ENCODE assay signal across 35 cellular contexts in the genomic region with DNA sequence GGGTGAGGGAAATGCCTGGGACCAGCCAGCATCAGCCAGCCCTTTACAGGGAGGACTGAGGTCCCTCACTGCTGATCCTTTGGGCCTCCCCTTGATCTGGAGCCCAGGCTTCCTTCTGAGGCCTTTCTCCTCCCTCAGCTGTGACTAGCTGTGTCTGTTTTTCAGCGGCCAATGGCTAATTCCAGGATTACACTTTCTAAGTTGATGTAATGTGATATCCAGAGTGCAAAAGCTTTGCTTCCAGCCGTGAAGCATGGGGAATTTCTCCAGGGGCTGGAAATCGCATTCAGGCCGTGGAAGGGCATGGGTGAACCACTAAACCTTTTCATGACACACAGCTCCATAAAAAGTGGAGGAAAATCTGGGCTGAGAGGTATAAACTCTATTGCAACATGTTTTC.
DNase-seq lines count a peak whose midpoint lies in the region; ATAC-seq, FAIRE-seq and TF ChIP-seq lines count a peak whose summit lies in the region.
"Had no signal": no experiment of that assay in that cellular context is flagged by ENCODE, and none has a peak within 500 bp of the region (broad histone marks: within the 10 kb centered on the region; RNA-seq: fewer than 3 reads in every experiment).

No MANE protein-coding gene starts in this region.

- FAIRE-seq in D721Med (lab: Jason Lieb, UNC) (no peak), H1 (lab: Jason Lieb, UNC) (no peak)
- FAIRE-seq: A549, G401.6, GM19239, RCC 7860 had no signal

- H3K4me2 ChIP-seq in H1 (ENCODE audit: insufficient read depth in 1 of 2, low read depth in 2 of 2, low read length in 2 of 2) (no peak overlapping the region), neural progenitor cell (no peak overlapping the region), mammary epithelial cell (ENCODE audit: insufficient read depth, low read depth, low read length) (no peak overlapping the region), SK-N-SH (no peak overlapping the region)
- H3K4me2 ChIP-seq: A549 had no signal

- H3K56ac ChIP-seq in H1 (replicated peaks; ENCODE audit: insufficient read length, low read depth, low read length), result no peak overlapping the region

- H3K23me2 ChIP-seq in H1 (ENCODE audit: low read depth, low read length), result no peaks in the 10 kb centered on the region

- H2BK15ac ChIP-seq in H1 (ENCODE audit: low read length), result no peak overlapping the region

- TF ChIP-seq EP300 in H1 (IDR thresholded peaks at IDR 0.05; ENCODE audit: borderline replicate concordance in 1 of 2, low read depth in 2 of 2, low read length in 2 of 2) (no peak), SK-N-SH (IDR thresholded peaks at IDR 0.05; ENCODE audit: borderline replicate concordance in 1 of 2, low read depth in 1 of 2, low read length in 1 of 2) (no peak)

- H2BK12ac ChIP-seq in H1 (ENCODE audit: low read depth, low read length), result 0 out of 2 replicates have a peak overlapping the region, but pooled peaks have one; percentile 17

- BruUV-seq in mammary epithelial cell (replicated peaks; lab: Mats Ljungman, UMichigan), result no TSS peak

- no peak for ATAC-seq in stimulated activated memory B cell treated with anti-CD40 and anti-IgM and Interleukin-4, amounts not matched to agents 10 μg/mL and 1 μg/mL and 100 μg/mL, for 72 hours
- no peak for ATAC-seq in foreskin keratinocyte
- ATAC-seq: A549; activated CD4-positive, CD25-positive, alpha-beta regulatory T cell treated with anti-CD3 and anti-CD28 coated beads, Interleukin-2, amount 50 U/mL, for 24 hours; CD8-positive, alpha-beta T cell; effector memory CD8-positive, alpha-beta T cell; stimulated activated naive CD8-positive, alpha-beta T cell treated with anti-CD3 and anti-CD28 coated beads, Interleukin-15, amount 100 ng/mL, for 72 hours; T-cell had no signal

- no peaks in the 10 kb centered on the region for H3K9me3 Mint-ChIP-seq in neural progenitor cell
- H3K9me3 Mint-ChIP-seq in stimulated activated memory B cell treated with anti-CD40 and anti-IgM and Interleukin-4, amounts not matched to agents 10 μg/mL and 1 μg/mL and 100 μg/mL, for 72 hours, result no peaks in the 10 kb centered on the region
- H3K9me3 Mint-ChIP-seq: activated naive CD4-positive, alpha-beta T cell treated with anti-CD3 and anti-CD28 coated beads, Interleukin-2, amount 10 ng/mL, durations not matched to agents 7 days and 5 days; CD8-positive, alpha-beta T cell; effector memory CD8-positive, alpha-beta T cell; HFFc6; stimulated activated naive CD8-positive, alpha-beta T cell treated with anti-CD3 and anti-CD28 coated beads, Interleukin-15, amount 100 ng/mL, for 72 hours; T-cell had no signal

- H3K4me3 Mint-ChIP-seq in neural progenitor cell, result no peak overlapping the region
- no peak overlapping the region for H3K4me3 Mint-ChIP-seq in stimulated activated memory B cell treated with anti-CD40 and anti-IgM and Interleukin-4, amounts not matched to agents 10 μg/mL and 1 μg/mL and 100 μg/mL, for 72 hours
- H3K4me3 Mint-ChIP-seq: activated naive CD4-positive, alpha-beta T cell treated with anti-CD3 and anti-CD28 coated beads, Interleukin-2, amount 10 ng/mL, durations not matched to agents 7 days and 5 days; B cell; CD8-positive, alpha-beta T cell; effector memory CD8-positive, alpha-beta T cell; HFFc6; stimulated activated naive CD8-positive, alpha-beta T cell treated with anti-CD3 and anti-CD28 coated beads, Interleukin-15, amount 100 ng/mL, for 72 hours; T-cell had no signal

- no peaks in the 10 kb centered on the region for H3K9me2 ChIP-seq in SK-N-SH

- H3K18ac ChIP-seq in H1 (ENCODE audit: extremely low read depth, low read length), result no peak overlapping the region; the same call in 1 of the 2 replicates

- H3K79me1 ChIP-seq in H1 (ENCODE audit: low read depth, low read length), result no peaks in the 10 kb centered on the region

- peaks cover 3% of the 10 kb centered on the region for H3K27me3 Mint-ChIP-seq in neural progenitor cell (ENCODE audit: insufficient read depth, low read depth)
- peaks cover 9% of the 10 kb centered on the region for H3K27me3 Mint-ChIP-seq in stimulated activated memory B cell treated with anti-CD40 and anti-IgM and Interleukin-4, amounts not matched to agents 10 μg/mL and 1 μg/mL and 100 μg/mL, for 72 hours
- H3K27me3 Mint-ChIP-seq: B cell; effector memory CD8-positive, alpha-beta T cell; progenitor cell of endocrine pancreas; stimulated activated naive CD8-positive, alpha-beta T cell treated with anti-CD3 and anti-CD28 coated beads, Interleukin-15, amount 100 ng/mL, for 72 hours; T-cell had no signal

- H3K36me3 ChIP-seq in H1 (ENCODE audit: control insufficient read depth in 2 of 4, insufficient read depth in 4 of 4, low read length in 3 of 4) (no peaks in the 10 kb centered on the region), neural progenitor cell (no peaks in the 10 kb centered on the region), mammary epithelial cell (ENCODE audit: insufficient read depth, low read length) (no peaks in the 10 kb centered on the region), SK-N-SH (replicated peaks in 1 of 2; ENCODE audit: control insufficient read depth in 1 of 2, insufficient read depth in 2 of 2, low read length in 1 of 2) (no peaks in the 10 kb centered on the region)
- H3K36me3 ChIP-seq: colonic mucosa, neutrophil, thyroid gland, vagina had no signal

- H4K8ac ChIP-seq in H1 (ENCODE audit: extremely low read depth, insufficient read depth, low read length), result no peak overlapping the region

- dilution Hi-C loops in mammary epithelial cell (cut with HindIII; ENCODE audit: low sequenced_read_pairs), result no loop called here

- H3K4me3 ChIP-seq in H1 (ENCODE audit: extremely low read depth in 1 of 4, insufficient read depth in 2 of 4, low read depth in 3 of 4, low read length in 4 of 4) (no peak overlapping the region), neural progenitor cell (no peak overlapping the region), mammary epithelial cell (replicated peaks in 1 of 3; ENCODE audit: insufficient read depth in 1 of 3, low read depth in 2 of 3, low read length in 3 of 3) (no peak overlapping the region), SK-N-SH (ENCODE audit: low read depth in 2 of 2, low read length in 1 of 2) (no peak overlapping the region)
- H3K4me3 ChIP-seq: A549, colonic mucosa, thyroid gland, vagina had no signal

- no peaks in the 10 kb centered on the region for H3K27me3 ChIP-seq in H1 (replicated peaks in 1 of 4; ENCODE audit: control insufficient read depth in 3 of 4, extremely low read depth in 1 of 4, insufficient read depth in 3 of 4, low read length in 3 of 4)
- H3K27me3 ChIP-seq in neural progenitor cell, result no peaks in the 10 kb centered on the region
- H3K27me3 ChIP-seq in mammary epithelial cell (ENCODE audit: insufficient read depth, low read length), result no peaks in the 10 kb centered on the region
- H3K27me3 ChIP-seq in foreskin keratinocyte, result no peaks in the 10 kb centered on the region
- no peaks in the 10 kb centered on the region for H3K27me3 ChIP-seq in SK-N-SH (ENCODE audit: insufficient read depth)
- H3K27me3 ChIP-seq: colonic mucosa, neutrophil, thyroid gland, vagina had no signal

- no peak for TF ChIP-seq POLR2A in H1 (IDR thresholded peaks at IDR 0.05; ENCODE audit: control extremely low read depth in 1 of 2, low read depth in 2 of 2, low read length in 2 of 2)

- H3K4ac ChIP-seq in H1 (replicated peaks; ENCODE audit: insufficient read length, low read depth, low read length), result no peak overlapping the region

- peak overlapping the region; percentile 83 for H3K27ac Mint-ChIP-seq in neural progenitor cell
- H3K27ac Mint-ChIP-seq in stimulated activated memory B cell treated with anti-CD40 and anti-IgM and Interleukin-4, amounts not matched to agents 10 μg/mL and 1 μg/mL and 100 μg/mL, for 72 hours, result no peak overlapping the region
- H3K27ac Mint-ChIP-seq: activated naive CD4-positive, alpha-beta T cell treated with anti-CD3 and anti-CD28 coated beads, Interleukin-2, amount 10 ng/mL, durations not matched to agents 7 days and 5 days; B cell; CD8-positive, alpha-beta T cell; effector memory CD8-positive, alpha-beta T cell; HFFc6; progenitor cell of endocrine pancreas; stimulated activated naive CD8-positive, alpha-beta T cell treated with anti-CD3 and anti-CD28 coated beads, Interleukin-15, amount 100 ng/mL, for 72 hours; T-cell had no signal

- DNase-seq in D721Med (ENCODE audit: insufficient read length, low spot score), result peak; percentile 42
- DNase-seq in NCI-H82 treated with DMSO at 0.1 percent for 48 hours (lab: John Stamatoyannopoulos, UW; ENCODE audit: unreplicated experiment), result peak; percentile 38
- DNase-seq in H1 (ENCODE audit: low read depth in 1 of 2, low spot score in 2 of 2), result no peak
- peak; percentile 44 for DNase-seq in neural progenitor cell (ENCODE audit: low spot score)
- no peak for DNase-seq in mammary epithelial cell
- no peak for DNase-seq in foreskin keratinocyte
- DNase-seq in SK-N-SH, result no peak
- DNase-seq: activated CD4-positive, alpha-beta T cell treated with anti-CD3 and anti-CD28 coated beads, Interleukin-2, amount 50 U/mL, for 48 hours; activated CD8-positive, alpha-beta memory T cell treated with anti-CD3 and anti-CD28 coated beads, Interleukin-2, amount 50 U/mL, for 48 hours; activated naive CD4-positive, alpha-beta T cell treated with anti-CD3 and anti-CD28 coated beads, Interleukin-2, amount 10 ng/mL, durations not matched to agents 7 days and 5 days; amygdala; CD8-positive, alpha-beta T cell; colonic mucosa; DMS53; effector memory CD8-positive, alpha-beta T cell; erythroblast; foreskin melanocyte; HFFc6; NCI-H146; NCI-H2171; NCI-H510A; SIG-M5; stimulated activated naive CD8-positive, alpha-beta T cell treated with anti-CD3 and anti-CD28 coated beads, Interleukin-15, amount 100 ng/mL, for 72 hours; T-cell; thyroid gland had no signal

- H2BK120ac ChIP-seq in H1 (replicated peaks; ENCODE audit: low read depth, low read length), result no peak overlapping the region

- peaks cover 0 to 5% (median 2%) of the 10 kb centered on the region in 4 experiments; a peak in 1 of 7 replicates for H3K4me1 ChIP-seq in H1 (replicated peaks in 1 of 4; ENCODE audit: control insufficient read depth in 3 of 4, insufficient read depth in 4 of 4, low read length in 3 of 4)
- peaks cover 20% of the 10 kb centered on the region for H3K4me1 ChIP-seq in neural progenitor cell
- H3K4me1 ChIP-seq in mammary epithelial cell (ENCODE audit: insufficient read depth, low read length), result no peaks in the 10 kb centered on the region
- H3K4me1 ChIP-seq in foreskin keratinocyte, result no peaks in the 10 kb centered on the region
- no peaks in the 10 kb centered on the region; a peak in 1 of 4 replicates for H3K4me1 ChIP-seq in SK-N-SH (ENCODE audit: control insufficient read depth in 1 of 2, insufficient read depth in 2 of 2, low read depth in 1 of 2, low read length in 1 of 2)
- H3K4me1 ChIP-seq: A549, colonic mucosa, thyroid gland had no signal

- POLR2A ChIA-PET in H1 (lab: Charles Lee; ENCODE audit: partially characterized antibody) (no interaction called here), SK-N-SH (lab: Yijun Ruan, JAX) (no interaction called here)

- H4K20me1 ChIP-seq in H1 (replicated peaks in 1 of 2; ENCODE audit: control insufficient read depth in 1 of 2, insufficient read depth in 2 of 2, low read length in 2 of 2) (no peaks in the 10 kb centered on the region), neural progenitor cell (ENCODE audit: low read depth) (no peaks in the 10 kb centered on the region), mammary epithelial cell (ENCODE audit: insufficient read depth, low read length) (no peaks in the 10 kb centered on the region), SK-N-SH (ENCODE audit: insufficient read depth) (no peaks in the 10 kb centered on the region)

- TF ChIP-seq RAD21 in H1 (IDR thresholded peaks at IDR 0.05 in 1 of 2, conservative IDR thresholded peaks at IDR 0.05 in 1 of 2; ENCODE audit: low read depth in 2 of 2, low read length in 2 of 2), result no peak
- TF ChIP-seq RAD21 in SK-N-SH (IDR thresholded peaks at IDR 0.05; ENCODE audit: low read length), result no peak

- H2BK20ac ChIP-seq in H1 (ENCODE audit: low read length), result no peak overlapping the region

- CTCF ChIA-PET in H1 (lab: Charles Lee; ENCODE audit: partially characterized antibody), result interaction anchor here (2.6 to 2.9 kb wide), 2 partner anchors 24 to 132 kb away, joined by 11 read pairs; no protein-coding TSS in a partner anchor
- CTCF ChIA-PET in mammary epithelial cell (lab: Charles Lee; ENCODE audit: low non-redundant PET), result no interaction called here
- CTCF ChIA-PET in SK-N-SH (lab: Yijun Ruan, JAX), result no interaction called here

- in situ Hi-C loops in mammary epithelial cell (cut with MboI; ENCODE audit: low sequenced_read_pairs in 2 of 2), result no loop called here

- H2BK5ac ChIP-seq in H1 (ENCODE audit: low read depth, low read length), result no peak overlapping the region; the same call in 1 of the 2 replicates

- intact Hi-C loops in mammary epithelial cell (cut with micrococcal nuclease), result no loop called here

- TF ChIP-seq CTCF in D721Med (IDR thresholded peaks at IDR 0.05; ENCODE audit: insufficient read depth, missing control alignments), result no peak
- TF ChIP-seq CTCF in H1 (IDR thresholded peaks at IDR 0.05; ENCODE audit: control extremely low read depth in 1 of 3, insufficient read depth in 1 of 3, low read depth in 1 of 3, low read length in 3 of 3), result no peak
- TF ChIP-seq CTCF in neural progenitor cell (IDR thresholded peaks at IDR 0.05), result no peak
- no peak for TF ChIP-seq CTCF in mammary epithelial cell (conservative IDR thresholded peaks at IDR 0.05 in 1 of 2, IDR thresholded peaks at IDR 0.05 in 1 of 2; ENCODE audit: extremely low read depth in 1 of 2, insufficient read depth in 1 of 2, low read depth in 1 of 2, low read length in 2 of 2)
- no peak for TF ChIP-seq CTCF in foreskin keratinocyte (conservative IDR thresholded peaks at IDR 0.05)
- no peak for TF ChIP-seq CTCF in SK-N-SH (IDR thresholded peaks at IDR 0.05)

- peak overlapping the region; percentile 17 for H4K91ac ChIP-seq in H1 (replicated peaks; ENCODE audit: insufficient read length, low read length)

- H3K79me2 ChIP-seq in H1 (ENCODE audit: control insufficient read depth in 1 of 2, insufficient read depth in 2 of 2, low read length in 2 of 2), result no peaks in the 10 kb centered on the region
- no peaks in the 10 kb centered on the region for H3K79me2 ChIP-seq in neural progenitor cell (ENCODE audit: low read depth)
- H3K79me2 ChIP-seq in mammary epithelial cell (ENCODE audit: insufficient read depth, low read length), result no peaks in the 10 kb centered on the region
- no peaks in the 10 kb centered on the region for H3K79me2 ChIP-seq in SK-N-SH (ENCODE audit: insufficient read depth)

- H3K14ac ChIP-seq in H1 (ENCODE audit: insufficient read length), result no peak overlapping the region

- H3F3A ChIP-seq in neural progenitor cell (ENCODE audit: low read depth), result peaks cover 18% of the 10 kb centered on the region
- H3F3A ChIP-seq in SK-N-SH (replicated peaks; ENCODE audit: insufficient read depth), result no peaks in the 10 kb centered on the region

- 88% methylated on average over 4 of the region's 4 CpGs; no CpG with 5 or more reads in 1 of the 2 experiments for WGBS in H1 (ENCODE audit: extremely low coverage in 1 of 2, insufficient coverage in 1 of 2, insufficient read length in 1 of 2, insufficient replicate concordance in 2 of 2, low coverage in 1 of 2, low lambda C conversion rate in 2 of 2, missing lambda C conversion rate in 1 of 2), 2 experiments
- WGBS in mammary epithelial cell (ENCODE audit: low coverage, missing lambda C conversion rate), result 83% methylated on average over 4 of the region's 4 CpGs
- 50% methylated on average over 1 of the region's 4 CpGs for WGBS in SK-N-SH (ENCODE audit: low lambda C conversion rate)

- peaks cover 17% of the 10 kb centered on the region for H3K4me1 Mint-ChIP-seq in neural progenitor cell
- peaks cover 16% of the 10 kb centered on the region for H3K4me1 Mint-ChIP-seq in stimulated activated memory B cell treated with anti-CD40 and anti-IgM and Interleukin-4, amounts not matched to agents 10 μg/mL and 1 μg/mL and 100 μg/mL, for 72 hours
- H3K4me1 Mint-ChIP-seq: activated naive CD4-positive, alpha-beta T cell treated with anti-CD3 and anti-CD28 coated beads, Interleukin-2, amount 10 ng/mL, durations not matched to agents 7 days and 5 days; stimulated activated naive CD8-positive, alpha-beta T cell treated with anti-CD3 and anti-CD28 coated beads, Interleukin-15, amount 100 ng/mL, for 72 hours; T-cell had no signal

- no peaks in the 10 kb centered on the region for H3K36me3 Mint-ChIP-seq in neural progenitor cell
- H3K36me3 Mint-ChIP-seq in stimulated activated memory B cell treated with anti-CD40 and anti-IgM and Interleukin-4, amounts not matched to agents 10 μg/mL and 1 μg/mL and 100 μg/mL, for 72 hours, result no peaks in the 10 kb centered on the region
- H3K36me3 Mint-ChIP-seq: activated naive CD4-positive, alpha-beta T cell treated with anti-CD3 and anti-CD28 coated beads, Interleukin-2, amount 10 ng/mL, durations not matched to agents 7 days and 5 days; CD8-positive, alpha-beta T cell; T-cell had no signal

- no peak overlapping the region for H3K9ac ChIP-seq in H1 (replicated peaks in 1 of 4; ENCODE audit: extremely low read depth in 1 of 4, low read depth in 3 of 4, low read length in 3 of 4)
- no peak overlapping the region for H3K9ac ChIP-seq in neural progenitor cell
- no peak overlapping the region for H3K9ac ChIP-seq in mammary epithelial cell (ENCODE audit: insufficient read depth, low read length)
- no peak overlapping the region for H3K9ac ChIP-seq in SK-N-SH

- no peak overlapping the region for H4K5ac ChIP-seq in H1 (ENCODE audit: insufficient read length, low read depth, low read length)

- no peaks in the 10 kb centered on the region for H3K9me3 ChIP-seq in H1 (ENCODE audit: insufficient read depth in 2 of 2, low read depth in 1 of 2, low read length in 1 of 2)
- no peaks in the 10 kb centered on the region for H3K9me3 ChIP-seq in neural progenitor cell (ENCODE audit: low read depth)
- H3K9me3 ChIP-seq in mammary epithelial cell (replicated peaks; ENCODE audit: insufficient read depth, low read length), result no peaks in the 10 kb centered on the region
- no peaks in the 10 kb centered on the region for H3K9me3 ChIP-seq in SK-N-SH
- H3K9me3 ChIP-seq: A549, colonic mucosa, neutrophil, thyroid gland, vagina had no signal

- H3K27ac ChIP-seq in H1 (ENCODE audit: low read depth, low read length) (no peak overlapping the region), neural progenitor cell (no peak overlapping the region), mammary epithelial cell (ENCODE audit: insufficient read depth, low read depth, low read length) (no peak overlapping the region), foreskin keratinocyte (no peak overlapping the region), SK-N-SH (ENCODE audit: low read depth in 2 of 2, low read length in 1 of 2) (no peak overlapping the region)
- H3K27ac ChIP-seq: A549, colonic mucosa, neutrophil, thyroid gland, vagina had no signal

- H2AFZ ChIP-seq in H1 (ENCODE audit: low read length), result peak overlapping the region; percentile 50; the same call in 1 of the 2 replicates
- H2AFZ ChIP-seq in neural progenitor cell (replicated peaks), result no peak overlapping the region
- H2AFZ ChIP-seq in mammary epithelial cell (ENCODE audit: low read depth, low read length), result no peak overlapping the region
- H2AFZ ChIP-seq in SK-N-SH (ENCODE audit: low read depth), result no peak overlapping the region

- no peak overlapping the region for H3K23ac ChIP-seq in H1 (ENCODE audit: insufficient read length)

- no peak overlapping the region for H2AK5ac ChIP-seq in H1 (ENCODE audit: low read depth, low read length)

Comparison
In these comparisons a context has a peak if more than half of its experiments do, and no peak if none do; other contexts are left out.
1. DNase-seq: peak in D721Med (single experiment), NCI-H82 treated with DMSO at 0.1 percent for 48 hours (single experiment) and neural progenitor cell (single experiment); none in H1 (0 of 2), mammary epithelial cell (single experiment), foreskin keratinocyte (0 of 2) and SK-N-SH (single experiment).